Comparison of ENCODE assay signal across 8 cellular contexts in the genomic region with DNA sequence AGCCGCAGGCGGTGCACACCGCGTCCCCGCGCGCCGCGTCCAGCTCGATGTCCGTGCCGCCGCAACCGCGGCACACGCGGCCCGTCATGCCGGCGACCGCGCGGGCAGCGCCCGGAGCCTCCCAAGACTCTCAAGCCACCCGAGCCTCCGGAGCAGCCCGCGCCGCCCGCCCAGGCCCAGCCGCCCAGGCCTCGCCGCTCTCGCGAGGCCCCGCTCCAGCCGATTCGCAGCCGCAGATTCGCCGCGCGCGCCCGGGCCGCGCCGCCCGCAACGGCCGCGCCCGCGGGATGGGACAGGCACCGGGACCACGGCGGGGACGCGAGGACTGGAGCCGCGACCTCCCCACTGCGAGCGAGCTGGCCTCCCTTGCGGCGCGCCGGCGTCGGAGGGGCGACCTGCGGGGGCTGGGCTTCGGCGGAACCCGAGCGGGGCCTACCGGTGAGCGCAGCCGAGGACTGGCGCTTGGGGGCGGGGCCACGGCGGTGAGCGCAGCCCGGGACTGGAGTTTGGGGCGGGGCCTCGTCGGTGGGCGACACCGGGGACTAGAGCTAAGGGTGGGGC. TPM values are rescaled to one million over a fixed set of nuclear protein-coding genes. Genes with fewer than 3 reads are reported as not detected.
DNase-seq lines count a peak whose midpoint lies in the region; ATAC-seq and TF ChIP-seq lines count a peak whose summit lies in the region.

A gene with protein sequence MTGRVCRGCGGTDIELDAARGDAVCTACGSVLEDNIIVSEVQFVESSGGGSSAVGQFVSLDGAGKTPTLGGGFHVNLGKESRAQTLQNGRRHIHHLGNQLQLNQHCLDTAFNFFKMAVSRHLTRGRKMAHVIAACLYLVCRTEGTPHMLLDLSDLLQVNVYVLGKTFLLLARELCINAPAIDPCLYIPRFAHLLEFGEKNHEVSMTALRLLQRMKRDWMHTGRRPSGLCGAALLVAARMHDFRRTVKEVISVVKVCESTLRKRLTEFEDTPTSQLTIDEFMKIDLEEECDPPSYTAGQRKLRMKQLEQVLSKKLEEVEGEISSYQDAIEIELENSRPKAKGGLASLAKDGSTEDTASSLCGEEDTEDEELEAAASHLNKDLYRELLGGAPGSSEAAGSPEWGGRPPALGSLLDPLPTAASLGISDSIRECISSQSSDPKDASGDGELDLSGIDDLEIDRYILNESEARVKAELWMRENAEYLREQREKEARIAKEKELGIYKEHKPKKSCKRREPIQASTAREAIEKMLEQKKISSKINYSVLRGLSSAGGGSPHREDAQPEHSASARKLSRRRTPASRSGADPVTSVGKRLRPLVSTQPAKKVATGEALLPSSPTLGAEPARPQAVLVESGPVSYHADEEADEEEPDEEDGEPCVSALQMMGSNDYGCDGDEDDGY (minus strand): TSS at position 460 of the 561 bp plus-strand sequence. CDS start 372 bp downstream, at position 88.

- H3K27me3 ChIP-seq in BE2C = no peaks in the 10 kb centered on the region

- DNase-seq in BE2C = peak; percentile 99
- peak; percentile 95 for DNase-seq in GM19238 (ENCODE audit: insufficient read length, low spot score)
- DNase-seq in NCI-H82 treated with DMSO at 0.1 percent for 48 hours (lab: John Stamatoyannopoulos, UW; ENCODE audit: unreplicated experiment) = peak; percentile 74
- DNase-seq in activated CD8-positive, alpha-beta memory T cell treated with anti-CD3 and anti-CD28 coated beads for 1 hour (ENCODE audit: extremely low read depth in 1 of 2, low read depth in 1 of 2) = peak; percentile 91 to 96
- DNase-seq in effector CD4-positive, alpha-beta T cell = peak; percentile 95
- DNase-seq in lung microvascular endothelial cell (ENCODE audit: low read depth in 2 of 2) = peak; percentile 95 to 97
- DNase-seq in stimulated activated CD4-positive, alpha-beta T cell treated with anti-CD3 and anti-CD28 coated beads, TNF-alpha, amount 100 ng/mL, for 48 hours (ENCODE audit: low read depth in 3 of 3) = peak; percentile 94 to 99 (median 95)

- H3K4me3 ChIP-seq in BE2C (ENCODE audit: low read depth, low read length) = peak within 1 kb of the TSS; percentile 93

- H3K9me3 ChIP-seq in BE2C = no peaks in the 10 kb centered on the region

- ATAC-seq in HG03432 (IDR thresholded peaks at IDR 0.05; ENCODE audit: unreplicated experiment) = peak; percentile 88

- H3K4me1 ChIP-seq in BE2C = no peaks in the 10 kb centered on the region

- TF ChIP-seq CTCF in BE2C (IDR thresholded peaks at IDR 0.05; ENCODE audit: low read depth, low read length) = no peak

- H3K36me3 ChIP-seq in BE2C = 0 out of 2 replicates have a peak, but pooled peaks cover 3% of the 10 kb centered on the region

RNA-seq across cellular contexts. Expression of the gene that starts here (rescaled TPM):
- polyA plus RNA-seq in BE2C (2012; ENCODE audit: insufficient read depth, insufficient read length, low read depth) = 43.4 TPM
- total RNA-seq in lung microvascular endothelial cell = 24.2 and 34.7 TPM in 2 replicates

Comparison
In these comparisons a context has a peak if more than half of its experiments do, and no peak if none do; other contexts are left out.
1. Peak in every context shown above with its lines: DNase-seq, ATAC-seq and H3K4me3 ChIP-seq.